Comparison of ENCODE assay signal across 5 cellular contexts in genomic region chr6:24365103-24365633, GRCh38. TPM values are rescaled to one million over a fixed set of nuclear protein-coding genes. Genes with fewer than 3 reads are reported as not detected.
"Had no signal": no experiment of that assay in that cellular context is flagged by ENCODE, and none has a peak within 500 bp of the region (broad histone marks: within the 10 kb centered on the region; RNA-seq: fewer than 3 reads in every experiment).

No MANE protein-coding gene starts in this region.

RNA-seq across cellular contexts. Expression of gene DCDC2, which starts 7.3 kb away (rescaled TPM):
- total RNA-seq: dermis microvascular lymphatic vessel endothelial cell, esophagus mucosa, left ventricle myocardium inferior had no signal
- polyA plus RNA-seq: heart right ventricle; naive thymus-derived CD4-positive, alpha-beta T cell had no signal
